ENCODE assay signal across 8 cellular contexts in genomic region chr12:110585231-110585799, GRCh38. TPM values are rescaled to one million over a fixed set of nuclear protein-coding genes. Genes with fewer than 3 reads are reported as not detected.
DNase-seq lines count a peak whose midpoint lies in the region; ATAC-seq and TF ChIP-seq lines count a peak whose summit lies in the region.

No MANE protein-coding gene starts in this region.

- 5 to 14% methylated on average over 7 of the region's 7 CpGs for WGBS in body of pancreas, 2 donors

- intact Hi-C loops in body of pancreas (cut with DNase I) = no loop called here

- no peaks in the 10 kb centered on the region for H3K9me2 ChIP-seq in Loucy (replicated peaks; ENCODE audit: low read depth, low read length)

- H3K4me1 ChIP-seq in Loucy (ENCODE audit: insufficient read depth, low read length, poor library complexity, severe bottlenecking) (peaks cover 27% of the 10 kb centered on the region), body of pancreas (peaks cover 45% of the 10 kb centered on the region)

- peaks cover 24% of the 10 kb centered on the region for H4K20me1 ChIP-seq in Loucy (ENCODE audit: insufficient read depth, low read length, poor library complexity, severe bottlenecking)

- no peaks in the 10 kb centered on the region for H3F3A ChIP-seq in Loucy (ENCODE audit: low read depth)

- H3K79me2 ChIP-seq in Loucy (ENCODE audit: insufficient read depth, low read length) = peaks cover 30% of the 10 kb centered on the region

- H3K4me3 ChIP-seq in Loucy (ENCODE audit: low read length, poor library complexity, severe bottlenecking) (peak overlapping the region; percentile 58), body of pancreas (no peak overlapping the region)

- TF ChIP-seq POLR2A in body of pancreas (IDR thresholded peaks at IDR 0.05) = no peak

- peak overlapping the region; percentile 66 to 92 (median 91) for H3K27ac ChIP-seq in body of pancreas

- H3K4me2 ChIP-seq in Loucy (ENCODE audit: low read depth, low read length, poor library complexity, severe bottlenecking) = peak overlapping the region; percentile 87

- H3K9me3 ChIP-seq in Loucy (ENCODE audit: insufficient read depth, low read depth, low read length) = no peaks in the 10 kb centered on the region
- no peaks in the 10 kb centered on the region for H3K9me3 ChIP-seq in body of pancreas

- H3K9ac ChIP-seq in Loucy (ENCODE audit: low read depth, low read length, poor library complexity, severe bottlenecking) = peak overlapping the region; percentile 47

- TF ChIP-seq CTCF in Loucy (conservative IDR thresholded peaks at IDR 0.05; ENCODE audit: low read length) (no peak), body of pancreas (IDR thresholded peaks at IDR 0.05) (no peak)

- no peaks in the 10 kb centered on the region for H3K36me3 ChIP-seq in Loucy (ENCODE audit: insufficient read depth, low read length)
- no peaks in the 10 kb centered on the region for H3K36me3 ChIP-seq in body of pancreas (replicated peaks in 1 of 2; ENCODE audit: insufficient read depth in 1 of 2, low read depth in 2 of 2)

- no peaks in the 10 kb centered on the region for H3K27me3 ChIP-seq in Loucy (ENCODE audit: insufficient read depth, low read length, poor library complexity, severe bottlenecking)
- H3K27me3 ChIP-seq in body of pancreas = no peaks in the 10 kb centered on the region

- DNase-seq in A172 (ENCODE audit: low spot score) (peak; percentile 17), body of pancreas (peak; percentile 29 to 64 (median 40)), mucosa of gallbladder (ENCODE audit: low spot score) (peak; percentile 33), T1000 (lab: John Stamatoyannopoulos, UW) (no peak), T-helper 9 cell (no peak)

- ATAC-seq in body of pancreas (no peak), GM19023 (IDR thresholded peaks at IDR 0.05; ENCODE audit: unreplicated experiment) (no peak), GM21367 (IDR thresholded peaks at IDR 0.05; ENCODE audit: unreplicated experiment) (no peak)

- peak overlapping the region; percentile 81 for H2AFZ ChIP-seq in Loucy (ENCODE audit: low read length)

RNA-seq across cellular contexts. Expression of gene PPTC7, which starts 2.2 kb away (rescaled TPM):
- 2.7 and 3.6 TPM in 2 replicates for total RNA-seq in A172 (2014; rRNA removed; shearing (Covaris generic))
- total RNA-seq in body of pancreas = 10 to 100 TPM; 10.1 to 10.5 TPM
- 18.2 TPM for total RNA-seq in mucosa of gallbladder

RNA-seq across cellular contexts. Expression of gene TCTN1, which starts 28.6 kb away (rescaled TPM):
- total RNA-seq in A172 (2014; rRNA removed; shearing (Covaris generic)) = 48.9 and 94.0 TPM in 2 replicates
- total RNA-seq in body of pancreas = 10 to 100 TPM; 54.7 to 95.6 TPM
- 61.5 TPM for total RNA-seq in mucosa of gallbladder

Comparison
In these comparisons a context has a peak if more than half of its experiments do, and no peak if none do; other contexts are left out.
1. DNase-seq: peak in A172 (single experiment), body of pancreas (4 of 4) and mucosa of gallbladder (single experiment); none in T1000 (single experiment) and T-helper 9 cell (single experiment).